Comparison of ENCODE assay signal across 8 cellular contexts in the genomic region with DNA sequence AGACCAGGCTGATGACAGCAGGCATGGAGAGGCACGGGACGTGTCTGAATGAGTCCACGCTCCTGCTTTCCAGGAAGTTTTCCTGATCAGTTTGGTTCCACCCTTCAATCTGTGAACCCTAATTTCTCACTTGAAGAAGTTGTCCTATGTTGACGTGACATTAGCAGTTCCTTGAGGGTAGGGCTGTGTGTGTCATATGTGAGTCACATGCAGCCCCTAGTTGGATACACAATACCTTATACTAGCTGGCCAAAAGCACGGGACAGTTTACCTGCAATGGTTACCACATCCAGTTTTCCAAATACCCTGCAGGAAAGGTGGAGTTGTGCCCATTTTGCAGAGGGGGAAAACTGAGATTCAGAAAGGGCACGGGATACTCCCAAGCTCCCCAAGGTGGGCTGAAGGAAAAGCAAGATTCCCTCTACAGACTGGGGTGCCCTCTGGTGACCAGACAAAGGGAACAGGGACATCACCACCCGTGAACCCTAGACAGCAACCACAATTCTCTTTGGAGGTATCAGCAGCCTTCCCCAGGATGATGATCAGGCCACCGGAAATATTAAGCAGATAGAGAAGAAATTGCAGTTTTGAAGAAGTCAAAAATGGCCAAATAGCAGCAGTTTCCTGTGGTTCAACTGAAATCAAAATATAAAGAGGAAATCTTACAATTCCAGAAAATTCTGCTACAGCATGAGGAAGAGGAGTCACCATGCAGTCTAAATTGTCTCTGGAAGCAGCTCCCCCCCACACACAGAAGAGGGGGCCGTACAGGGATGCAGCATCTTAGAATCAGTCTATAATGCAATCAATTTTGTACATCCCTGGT.
A peak's percentile ranks its signal among the peaks of the same experiment; 100 is the strongest.
DNase-seq lines count a peak whose midpoint lies in the region; ATAC-seq, FAIRE-seq and TF ChIP-seq lines count a peak whose summit lies in the region.
"Had no signal": no experiment of that assay in that cellular context is flagged by ENCODE, and none has a peak within 500 bp of the region (broad histone marks: within the 10 kb centered on the region; RNA-seq: fewer than 3 reads in every experiment).

No MANE protein-coding gene starts in this region.

- ATAC-seq in HCT116 (peak; percentile 77), HepG2 (peak; percentile 52; the same call in 2 of the 3 replicates), GM19397 (IDR thresholded peaks at IDR 0.05; ENCODE audit: unreplicated experiment) (no peak)

- H3K4me3 ChIP-seq in HCT116 (replicated peaks in 1 of 2; ENCODE audit: low read depth in 1 of 2, low read length in 2 of 2) (no peak overlapping the region), HepG2 (replicated peaks in 1 of 3; ENCODE audit: insufficient read depth in 1 of 3, low read depth in 2 of 3, low read length in 3 of 3) (no peak overlapping the region)

- no peak for TF ChIP-seq EP300 in HepG2 (IDR thresholded peaks at IDR 0.05; ENCODE audit: low read depth in 2 of 2, low read length in 2 of 2)
- no peak for TF ChIP-seq EP300 in HepG2 (CRISPR knock-in tag; IDR thresholded peaks at IDR 0.05; ENCODE audit: borderline replicate concordance)

- in situ Hi-C loops in HepG2 (cut with HindIII; ENCODE audit: extremely low pct_ligation_motif_present, low pct_unique_long_range_greater_than_20kb), result no loop called here

- H3K36me3 ChIP-seq in HCT116 (ENCODE audit: control insufficient read depth in 1 of 2, insufficient read depth in 2 of 2, low read length in 2 of 2), result no peaks in the 10 kb centered on the region
- H3K36me3 ChIP-seq in HepG2 (replicated peaks in 1 of 2; ENCODE audit: control insufficient read depth in 1 of 2, insufficient read depth in 2 of 2, low read length in 2 of 2), result no peaks in the 10 kb centered on the region

- peak; percentile 67 for TF ChIP-seq RAD21 in HCT116 (IDR thresholded peaks at IDR 0.05; ENCODE audit: low read depth)
- TF ChIP-seq RAD21 in HepG2 (CRISPR knock-in tag; IDR thresholded peaks at IDR 0.05), result no peak

- BruUV-seq in HCT116 (replicated peaks; lab: Mats Ljungman, UMichigan) (no TSS peak), HepG2 (replicated peaks; lab: Mats Ljungman, UMichigan) (no TSS peak)

- RAD21 ChIA-PET in HCT116 (lab: Charles Lee; ENCODE audit: low non-redundant PET in 1 of 2, low total read pairs in 2 of 2, uncharacterized antibody in 2 of 2, unreplicated experiment in 2 of 2), result no interaction called here

- CTCF ChIA-PET in HCT116 (lab: Charles Lee), result no interaction called here
- CTCF ChIA-PET in HepG2 (lab: Yijun Ruan, JAX; ENCODE audit: low intra/inter-chr PET ratio, low total read pairs), result interaction anchor here (1.4 kb wide), 1 partner anchor 151 kb away, joined by 7 read pairs; no protein-coding TSS in a partner anchor

- no peaks in the 10 kb centered on the region for H3K9me3 ChIP-seq in HCT116 (ENCODE audit: control insufficient read depth in 1 of 2, insufficient read depth in 1 of 2, low read depth in 1 of 2, low read length in 2 of 2)
- H3K9me3 ChIP-seq in HepG2 (ENCODE audit: low read length), result no peaks in the 10 kb centered on the region

- 6% methylated on average over 6 of the region's 9 CpGs for whole genome bisulfite sequencing in HepG2 (ENCODE audit: low lambda C conversion rate)

- DNase-seq in D721Med (ENCODE audit: insufficient read length, low spot score) (no peak), HCT116 (ENCODE audit: low read depth, low spot score) (peak; percentile 4), SW480 (ENCODE audit: low spot score) (peak; percentile 8), HepG2 (ENCODE audit: low spot score) (no peak), NCI-H2196 (lab: John Stamatoyannopoulos, UW; ENCODE audit: unreplicated experiment) (no peak), A172 (ENCODE audit: low spot score) (no peak)
- DNase-seq: NCI-H226 had no signal

- H3K4me2 ChIP-seq in HCT116 (ENCODE audit: low read length), result no peak overlapping the region
- no peak overlapping the region for H3K4me2 ChIP-seq in HepG2 (ENCODE audit: low read depth, low read length)

- no peaks in the 10 kb centered on the region for H3K4me1 ChIP-seq in HCT116 (ENCODE audit: control insufficient read depth in 1 of 2, insufficient read depth in 2 of 2, low read length in 2 of 2)
- no peaks in the 10 kb centered on the region for H3K4me1 ChIP-seq in HepG2 (ENCODE audit: insufficient read depth, low read length)

- no peak overlapping the region for H3K27ac ChIP-seq in HCT116 (ENCODE audit: low read depth, low read length)
- no peak overlapping the region for H3K27ac ChIP-seq in HepG2 (ENCODE audit: extremely low read length, insufficient read depth, low read length)

- no peaks in the 10 kb centered on the region for H4K20me1 ChIP-seq in HCT116 (ENCODE audit: insufficient read depth)
- H4K20me1 ChIP-seq in HepG2 (ENCODE audit: insufficient read depth, low read length), result no peaks in the 10 kb centered on the region

- H3K79me2 ChIP-seq in HCT116 (ENCODE audit: insufficient read depth, low read length) (no peaks in the 10 kb centered on the region), HepG2 (ENCODE audit: insufficient read depth, low read length) (no peaks in the 10 kb centered on the region)

- peak; percentile 35 for TF ChIP-seq CTCF in D721Med (IDR thresholded peaks at IDR 0.05; ENCODE audit: insufficient read depth, missing control alignments)
- peak; percentile 27 to 45 (median 35); a peak in 4 of 6 replicates for TF ChIP-seq CTCF in HCT116 (IDR thresholded peaks at IDR 0.05 in 2 of 3, conservative IDR thresholded peaks at IDR 0.05 in 1 of 3; ENCODE audit: borderline replicate concordance in 1 of 3, insufficient read depth in 1 of 3, low read depth in 2 of 3, low read length in 2 of 3)
- TF ChIP-seq CTCF in HepG2 (CRISPR knock-in tag; IDR thresholded peaks at IDR 0.05), result peak; percentile 53

- H2AFZ ChIP-seq in HCT116 (ENCODE audit: low read depth, low read length, poor library complexity, severe bottlenecking), result no peak overlapping the region
- no peak overlapping the region for H2AFZ ChIP-seq in HepG2 (ENCODE audit: low read length)

- no peak for FAIRE-seq in D721Med (lab: Jason Lieb, UNC)
- FAIRE-seq in HepG2 (lab: Jason Lieb, UNC), result no peak

- H3K9ac ChIP-seq in HCT116 (ENCODE audit: low read length), result no peak overlapping the region
- no peak overlapping the region for H3K9ac ChIP-seq in HepG2 (ENCODE audit: insufficient read depth, low read depth, low read length)

- peaks cover 43% of the 10 kb centered on the region for H3K27me3 ChIP-seq in HCT116 (ENCODE audit: insufficient read depth, low read length)
- peaks cover 5 to 15% of the 10 kb centered on the region in 2 experiments; a peak in 2 of 5 replicates for H3K27me3 ChIP-seq in HepG2 (ENCODE audit: control insufficient read depth in 1 of 2, insufficient read depth in 2 of 2, low read length in 2 of 2)

- intact Hi-C loops in HCT116 (cut with micrococcal nuclease) (loop anchor here (1.0 to 10.0 kb wide), 2 partner anchors 150 to 280 kb away; no protein-coding TSS in a partner anchor), HepG2 (cut with micrococcal nuclease; ENCODE audit: unreplicated experiment) (loop anchor here (5.0 kb wide), 1 partner anchor 152 kb away; no protein-coding TSS in a partner anchor)

- POLR2A ChIA-PET in HCT116 (lab: Charles Lee), result no interaction called here
- POLR2A ChIA-PET in HepG2 (lab: Yijun Ruan, JAX), result no interaction called here

- H3K9me2 ChIP-seq in HCT116 (ENCODE audit: insufficient read depth), result no peaks in the 10 kb centered on the region

- TF ChIP-seq POLR2A in HCT116 (IDR thresholded peaks at IDR 0.05; ENCODE audit: borderline replicate concordance, extremely low read depth, insufficient read depth, insufficient read length), result no peak
- TF ChIP-seq POLR2A in HepG2 (IDR thresholded peaks at IDR 0.05; ENCODE audit: insufficient read depth in 1 of 2, low read depth in 2 of 2, low read length in 2 of 2), result no peak

TF ChIP-seq in HCT116, 20 proteins besides CTCF, POLR2A, EP300 and RAD21:
- TF ChIP-seq EZH2phosphoT487 (IDR thresholded peaks at IDR 0.05; ENCODE audit: borderline replicate concordance) (0 out of 2 replicates have a peak, but pooled peaks have one; percentile 21), EGR1 (IDR thresholded peaks at IDR 0.05; ENCODE audit: low read depth) (no peak)
TF ChIP-seq in HCT116: peak in this region for 1.

TF ChIP-seq in HepG2, 621 proteins besides CTCF, POLR2A, EP300 and RAD21 (continues in another document):
- peak; percentile 37; the same call in 1 of the 2 replicates for TF ChIP-seq SMC3 (IDR thresholded peaks at IDR 0.05; ENCODE audit: low read length)
- TF ChIP-seq, protein P1, sequence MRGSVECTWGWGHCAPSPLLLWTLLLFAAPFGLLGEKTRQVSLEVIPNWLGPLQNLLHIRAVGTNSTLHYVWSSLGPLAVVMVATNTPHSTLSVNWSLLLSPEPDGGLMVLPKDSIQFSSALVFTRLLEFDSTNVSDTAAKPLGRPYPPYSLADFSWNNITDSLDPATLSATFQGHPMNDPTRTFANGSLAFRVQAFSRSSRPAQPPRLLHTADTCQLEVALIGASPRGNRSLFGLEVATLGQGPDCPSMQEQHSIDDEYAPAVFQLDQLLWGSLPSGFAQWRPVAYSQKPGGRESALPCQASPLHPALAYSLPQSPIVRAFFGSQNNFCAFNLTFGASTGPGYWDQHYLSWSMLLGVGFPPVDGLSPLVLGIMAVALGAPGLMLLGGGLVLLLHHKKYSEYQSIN (CRISPR knock-in tag; IDR thresholded peaks at IDR 0.05; ENCODE audit: borderline replicate concordance), result no peak

Comparison
In these comparisons a context has a peak if more than half of its experiments do, and no peak if none do; other contexts are left out.
1. DNase-seq: peak in HCT116 (single experiment) and SW480 (single experiment); none in D721Med (single experiment), HepG2 (single experiment), NCI-H2196 (single experiment) and A172 (single experiment).
2. Peak in every context shown above with its lines, with median percentiles within 50 percentile points of each other: CTCF ChIP-seq.